Comparison of ENCODE assay signal across 10 cellular contexts in the genomic region with DNA sequence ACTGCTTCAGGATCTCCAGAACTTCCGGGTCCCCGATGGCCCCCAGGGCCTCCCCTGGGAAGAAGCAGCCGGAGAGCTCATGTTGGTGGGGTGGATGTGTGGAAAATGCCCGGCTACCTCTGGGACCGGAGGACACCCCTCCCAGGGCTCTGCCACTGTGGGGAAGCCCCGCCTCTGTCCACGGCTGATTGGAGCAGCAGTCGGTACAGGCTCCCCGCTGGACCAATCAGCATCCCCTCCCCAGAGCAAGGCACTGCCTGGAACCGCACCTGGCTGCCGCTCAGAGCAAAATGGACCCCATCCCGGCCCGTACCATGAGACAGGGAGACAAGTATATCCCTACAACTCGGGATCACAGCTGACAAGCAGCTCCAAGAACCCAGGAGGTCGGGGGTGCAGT. TPM values are rescaled to one million over a fixed set of nuclear protein-coding genes. Genes with fewer than 3 reads are reported as not detected.
DNase-seq lines count a peak whose midpoint lies in the region; ATAC-seq and TF ChIP-seq lines count a peak whose summit lies in the region.
"Had no signal": no experiment of that assay in that cellular context is flagged by ENCODE, and none has a peak within 500 bp of the region (broad histone marks: within the 10 kb centered on the region; RNA-seq: fewer than 3 reads in every experiment).

No MANE protein-coding gene starts in this region.

- H3K4me2 ChIP-seq in GM23338: no peak overlapping the region

- H4K20me1 ChIP-seq in GM23338 (replicated peaks; ENCODE audit: insufficient read depth): peaks cover 1% of the 10 kb centered on the region; the same call in 1 of the 2 replicates

- H3F3A ChIP-seq in GM23338 (replicated peaks; ENCODE audit: low read depth): 0 out of 2 replicates have a peak, but pooled peaks cover 4% of the 10 kb centered on the region

- peaks cover 15% of the 10 kb centered on the region for H3K79me2 ChIP-seq in GM23338 (replicated peaks; ENCODE audit: insufficient read depth)

- H3K36me3 ChIP-seq in GM23338 (ENCODE audit: insufficient read depth): peaks cover 5% of the 10 kb centered on the region; the same call in 1 of the 2 replicates

- no peak for TF ChIP-seq CTCF in GM23338 (conservative IDR thresholded peaks at IDR 0.05; ENCODE audit: low read depth in 2 of 2)

- H3K27me3 ChIP-seq in GM23338 (ENCODE audit: insufficient read depth): no peaks in the 10 kb centered on the region
- H3K27me3 ChIP-seq: thyroid gland had no signal

- no peaks in the 10 kb centered on the region for H3K9me2 ChIP-seq in GM23338 (ENCODE audit: insufficient read depth)

- peak; percentile 99 for ATAC-seq in GM23338
- ATAC-seq in esophagus mucosa: peak; percentile 27

- H3K27ac Mint-ChIP-seq in GM23338: no peak overlapping the region
- peak overlapping the region; percentile 62 for H3K27ac Mint-ChIP-seq in T-helper 1 cell treated with Interleukin-12 subunit alpha and Interleukin-12 subunit beta and Interleukin-4 antibody, amounts not matched to agents 30 μg/mL and 1 μg/mL, for 36 hours

- peaks cover 1% of the 10 kb centered on the region; the same call in 1 of the 3 replicates for H3K4me1 Mint-ChIP-seq in GM23338
- peaks cover 10% of the 10 kb centered on the region for H3K4me1 Mint-ChIP-seq in T-helper 1 cell treated with Interleukin-12 subunit alpha and Interleukin-12 subunit beta and Interleukin-4 antibody, amounts not matched to agents 30 μg/mL and 1 μg/mL, for 36 hours (ENCODE audit: low read depth)

- no peak overlapping the region for H3K27ac ChIP-seq in GM23338 (ENCODE audit: low read depth)
- H3K27ac ChIP-seq: thyroid gland had no signal

- H3K36me3 Mint-ChIP-seq in GM23338 (ENCODE audit: low read depth): peaks cover 49% of the 10 kb centered on the region
- H3K36me3 Mint-ChIP-seq in T-helper 1 cell treated with Interleukin-12 subunit alpha and Interleukin-12 subunit beta and Interleukin-4 antibody, amounts not matched to agents 30 μg/mL and 1 μg/mL, for 36 hours (ENCODE audit: low read depth): peaks cover 26% of the 10 kb centered on the region

- no peak overlapping the region for H2AFZ ChIP-seq in GM23338

- no peaks in the 10 kb centered on the region; the same call in 2 of the 3 replicates for H3K9me3 Mint-ChIP-seq in GM23338
- H3K9me3 Mint-ChIP-seq in T-helper 1 cell treated with Interleukin-12 subunit alpha and Interleukin-12 subunit beta and Interleukin-4 antibody, amounts not matched to agents 30 μg/mL and 1 μg/mL, for 36 hours: no peaks in the 10 kb centered on the region

- H3K4me3 ChIP-seq in GM23338: no peak overlapping the region
- H3K4me3 ChIP-seq: thyroid gland had no signal

- DNase-seq in GM23338 (ENCODE audit: low spot score) (peak; percentile 86), A172 (ENCODE audit: low spot score) (no peak), NCI-H2029 treated with DMSO at 0.1 percent for 48 hours (lab: John Stamatoyannopoulos, UW) (no peak), NCI-H2171 (lab: John Stamatoyannopoulos, UW) (no peak)
- DNase-seq in stimulated activated CD4-positive, alpha-beta T cell treated with anti-CD3 and anti-CD28 coated beads, Interleukin-2, amount 100 ng/mL, for 48 hours: peak; percentile 36 to 55
- DNase-seq: cerebellar nuclear complex, NCI-H1105, thyroid gland had no signal

- peaks cover 8% of the 10 kb centered on the region for H3K27me3 Mint-ChIP-seq in GM23338 (ENCODE audit: insufficient read depth, low read depth, poor library complexity)
- no peaks in the 10 kb centered on the region for H3K27me3 Mint-ChIP-seq in T-helper 1 cell treated with Interleukin-12 subunit alpha and Interleukin-12 subunit beta and Interleukin-4 antibody, amounts not matched to agents 30 μg/mL and 1 μg/mL, for 36 hours (ENCODE audit: low read depth)

- no peak overlapping the region for H3K4me3 Mint-ChIP-seq in GM23338
- H3K4me3 Mint-ChIP-seq in T-helper 1 cell treated with Interleukin-12 subunit alpha and Interleukin-12 subunit beta and Interleukin-4 antibody, amounts not matched to agents 30 μg/mL and 1 μg/mL, for 36 hours: peak overlapping the region; percentile 21

- H3K4me1 ChIP-seq in GM23338 (ENCODE audit: insufficient read depth): 0 out of 2 replicates have a peak, but pooled peaks cover under 1% of the 10 kb centered on the region
- H3K4me1 ChIP-seq: thyroid gland had no signal

TF ChIP-seq in GM23338, 12 proteins besides CTCF, POLR2A, EP300 and RAD21:
- no peak for TF ChIP-seq STAT1 (IDR thresholded peaks at IDR 0.05; ENCODE audit: unreplicated experiment)
TF ChIP-seq in GM23338: peak in this region for 0.

RNA-seq across cellular contexts. Expression of a gene that starts 6.4 kb away (rescaled TPM):
- 34.1 and 34.7 TPM in 2 replicates for total RNA-seq in GM23338 (2014; rRNA removed; shearing (Covaris generic))
- 19.0 TPM in 2 replicates for polyA plus RNA-seq in GM23338 (2016; fragmentation: Nextera tagmentation; extraction: Ambion mirVana)
- 11.1 TPM for total RNA-seq in esophagus mucosa
- 18.0 and 27.3 TPM in 2 replicates for total RNA-seq in A172 (2014; rRNA removed; shearing (Covaris generic))

RNA-seq across cellular contexts. Expression of a gene that starts 10.8 kb away (rescaled TPM):
- not detected in 2 replicates for total RNA-seq in GM23338 (2014; rRNA removed; shearing (Covaris generic))
- not detected in 2 replicates for polyA plus RNA-seq in GM23338 (2016; fragmentation: Nextera tagmentation; extraction: Ambion mirVana)
- total RNA-seq in esophagus mucosa: not detected
- not detected in 2 replicates for total RNA-seq in A172 (2014; rRNA removed; shearing (Covaris generic))
- total RNA-seq: thyroid gland had no signal

RNA-seq across cellular contexts. Expression of a gene that starts 12.1 kb away (rescaled TPM):
- 38.4 and 39.2 TPM in 2 replicates for total RNA-seq in GM23338 (2014; rRNA removed; shearing (Covaris generic))
- 12.9 and 16.1 TPM in 2 replicates for polyA plus RNA-seq in GM23338 (2016; fragmentation: Nextera tagmentation; extraction: Ambion mirVana)
- total RNA-seq in esophagus mucosa: 38.5 TPM
- total RNA-seq in A172 (2014; rRNA removed; shearing (Covaris generic)): 44.4 and 46.2 TPM in 2 replicates

RNA-seq across cellular contexts. Expression of a gene that starts 13.7 kb away (rescaled TPM):
- 4.7 and 5.0 TPM in 2 replicates for total RNA-seq in GM23338 (2014; rRNA removed; shearing (Covaris generic))
- polyA plus RNA-seq in GM23338 (2016; fragmentation: Nextera tagmentation; extraction: Ambion mirVana): 19.0 and 21.5 TPM in 2 replicates
- total RNA-seq in esophagus mucosa: not detected
- not detected in 2 replicates for total RNA-seq in A172 (2014; rRNA removed; shearing (Covaris generic))
- total RNA-seq: thyroid gland had no signal

RNA-seq across cellular contexts. Expression of a gene that starts 44.9 kb away (rescaled TPM):
- not detected in 2 replicates for total RNA-seq in GM23338 (2014; rRNA removed; shearing (Covaris generic))
- 0.50 TPM in 1 of 2 replicates, not detected in the other for polyA plus RNA-seq in GM23338 (2016; fragmentation: Nextera tagmentation; extraction: Ambion mirVana)
- 0.84 TPM for total RNA-seq in esophagus mucosa
- total RNA-seq in A172 (2014; rRNA removed; shearing (Covaris generic)): not detected in 2 replicates

Comparison
In these comparisons a context has a peak if more than half of its experiments do, and no peak if none do; other contexts are left out.
1. DNase-seq: peak in GM23338 (single experiment) and stimulated activated CD4-positive, alpha-beta T cell treated with anti-CD3 and anti-CD28 coated beads, Interleukin-2, amount 100 ng/mL, for 48 hours (2 of 2); none in A172 (single experiment), NCI-H2029 treated with DMSO at 0.1 percent for 48 hours (single experiment) and NCI-H2171 (single experiment).